1 cellular context compared by ENCODE assay signal in genomic region chr1:42816600-42817439, GRCh38.
TF ChIP-seq lines count a peak whose summit lies in the region.

Gene ERMAP, plus strand, starts transcription at chr1:42817122. Its CDS starts 13,327 bp downstream, at chr1:42830449.
Gene SVBP, minus strand, starts transcription at chr1:42817397. Its CDS starts 853 bp downstream, at chr1:42816544.

TF ChIP-seq in K562, 482 proteins besides CTCF, POLR2A, EP300 and RAD21 (continued from another document and continues in another):
- TF ChIP-seq SPI1 (IDR thresholded peaks at IDR 0.05; ENCODE audit: borderline replicate concordance, low read depth, low read length) (0 out of 2 replicates have a peak, but pooled peaks have one; percentile 3), RFX5 (IDR thresholded peaks at IDR 0.05; ENCODE audit: low read depth, low read length) (no peak), POLR2AphosphoS5 (IDR thresholded peaks at IDR 0.05; ENCODE audit: control insufficient read depth, insufficient read depth, low read depth, low read length) (peak; percentile 76), CXXC5 (CRISPR knock-in tag; IDR thresholded peaks at IDR 0.05) (peak; percentile 86), NR1H2 (CRISPR knock-in tag; IDR thresholded peaks at IDR 0.05) (no peak), MTA3 (IDR thresholded peaks at IDR 0.05; ENCODE audit: borderline replicate concordance) (peak; percentile 59; the same call in 1 of the 2 replicates), FOXP4 (CRISPR knock-in tag; IDR thresholded peaks at IDR 0.05; ENCODE audit: borderline replicate concordance) (no peak), MYNN (IDR thresholded peaks at IDR 0.05) (no peak; the same call in 1 of the 2 replicates), MYNN (CRISPR knock-in tag; IDR thresholded peaks at IDR 0.05) (no peak), PURB (CRISPR knock-in tag; IDR thresholded peaks at IDR 0.05; ENCODE audit: low read depth) (no peak), BRCA1 (IDR thresholded peaks at IDR 0.05) (no peak), BRCA1 (CRISPR knock-in tag; IDR thresholded peaks at IDR 0.05) (no peak), YY1 (IDR thresholded peaks at IDR 0.05; ENCODE audit: borderline replicate concordance in 1 of 3, control insufficient read depth in 1 of 3, extremely low read depth in 1 of 3, insufficient read depth in 3 of 3, insufficient read length in 1 of 3, insufficient replicate concordance in 2 of 3, low read depth in 1 of 3, low read length in 2 of 3) (peak; percentile 66 to 96 (median 92)), RB1 (IDR thresholded peaks at IDR 0.05; ENCODE audit: low read depth) (peak; percentile 96), CBFB (CRISPR knock-in tag; IDR thresholded peaks at IDR 0.05) (peak; percentile 39; the same call in 1 of the 2 replicates), ZNF395 (CRISPR knock-in tag; IDR thresholded peaks at IDR 0.05) (no peak), HNRNPK (IDR thresholded peaks at IDR 0.05; ENCODE audit: low read depth, low read length, poor library complexity, severe bottlenecking) (no peak), GATA2 (CRISPR knock-in tag; IDR thresholded peaks at IDR 0.05) (no peak), SIN3B (IDR thresholded peaks at IDR 0.05; ENCODE audit: low read depth) (peak; percentile 64; the same call in 1 of the 2 replicates), MGA (IDR thresholded peaks at IDR 0.05) (no peak), TCF3 (CRISPR knock-in tag; IDR thresholded peaks at IDR 0.05) (no peak), ZNF263 (CRISPR knock-in tag; IDR thresholded peaks at IDR 0.05; ENCODE audit: borderline replicate concordance) (peak; percentile 11; the same call in 1 of the 2 replicates), ZNF449 (CRISPR knock-in tag; IDR thresholded peaks at IDR 0.05) (no peak), ZSCAN29 (IDR thresholded peaks at IDR 0.05) (no peak), NFRKB (IDR thresholded peaks at IDR 0.05; ENCODE audit: low read depth) (peak; percentile 78; the same call in 1 of the 2 replicates), ILF3 (IDR thresholded peaks at IDR 0.05; ENCODE audit: borderline replicate concordance) (peak; percentile 81; the same call in 1 of the 2 replicates), L3MBTL2 (IDR thresholded peaks at IDR 0.05) (0 out of 2 replicates have a peak, but pooled peaks have one; percentile 28), E4F1 (CRISPR knock-in tag; IDR thresholded peaks at IDR 0.05; ENCODE audit: borderline replicate concordance) (no peak), PTRF (tag; IDR thresholded peaks at IDR 0.05) (no peak), NFIC (IDR thresholded peaks at IDR 0.05) (peak; percentile 80), BHLHE40 (IDR thresholded peaks at IDR 0.05; ENCODE audit: low read length) (peak; percentile 36; the same call in 1 of the 2 replicates), CHD2 (IDR thresholded peaks at IDR 0.05; ENCODE audit: low read depth, low read length) (peak; percentile 65), PYGO2 (tag; IDR thresholded peaks at IDR 0.05) (no peak), ZNF134 (CRISPR knock-in tag; conservative IDR thresholded peaks at IDR 0.05) (0 out of 2 replicates have a peak, but pooled peaks have one; percentile 16), ELK1 (CRISPR knock-in tag; IDR thresholded peaks at IDR 0.05) (no peak), ZNF398 (CRISPR knock-in tag; IDR thresholded peaks at IDR 0.05) (no peak), CTBP1 (IDR thresholded peaks at IDR 0.05; ENCODE audit: borderline replicate concordance) (peak; percentile 60; the same call in 1 of the 2 replicates), EP400 (IDR thresholded peaks at IDR 0.05) (peak; percentile 77; the same call in 1 of the 2 replicates), ETV1 (tag; conservative IDR thresholded peaks at IDR 0.05; ENCODE audit: low read depth) (0 out of 2 replicates have a peak, but pooled peaks have one; percentile 27)
